ENCODE assay signal across 8 cellular contexts in genomic region chr3:185824467-185825378, GRCh38. TPM values are rescaled to one million over a fixed set of nuclear protein-coding genes. Genes with fewer than 3 reads are reported as not detected.
A peak's percentile ranks its signal among the peaks of the same experiment; 100 is the strongest.
DNase-seq lines count a peak whose midpoint lies in the region; ATAC-seq and TF ChIP-seq lines count a peak whose summit lies in the region.

Gene IGF2BP2, minus strand, starts transcription at chr3:185825042. Its CDS starts 82 bp downstream, at chr3:185824960.

- no peaks in the 10 kb centered on the region for H3K27me3 ChIP-seq in Caco-2 (replicated peaks; ENCODE audit: control insufficient read depth, insufficient read depth, low read length)
- H3K27me3 ChIP-seq in kidney epithelial cell (ENCODE audit: control insufficient read depth, insufficient read depth, low read length) = no peaks in the 10 kb centered on the region

- no TSS peak for BruUV-seq in Caco-2 (replicated peaks; lab: Mats Ljungman, UMichigan)

- peak within 1 kb of the TSS; percentile 98 for H3K27ac Mint-ChIP-seq in Caco-2 (ENCODE audit: unreplicated experiment)

- H3K4me1 Mint-ChIP-seq in Caco-2 (ENCODE audit: low read depth, unreplicated experiment) = peaks cover 19% of the 10 kb centered on the region

- H3K36me3 Mint-ChIP-seq in Caco-2 (ENCODE audit: insufficient read depth, unreplicated experiment) = peaks cover 51% of the 10 kb centered on the region

- ATAC-seq in GM21390 (IDR thresholded peaks at IDR 0.05; ENCODE audit: unreplicated experiment) (peak; percentile 75), GM19463 (IDR thresholded peaks at IDR 0.05; ENCODE audit: unreplicated experiment) (no peak)

- DNase-seq in Caco-2 (peak; percentile 88 to 91), LHCN-M2 (ENCODE audit: low read depth) (peak; percentile 82), UCSD-AML1 (lab: John Stamatoyannopoulos, UW; ENCODE audit: unreplicated experiment) (peak; percentile 82), choroid plexus epithelial cell (ENCODE audit: low read depth) (peak; percentile 88), kidney epithelial cell (ENCODE audit: low read depth) (no peak)
- peak; percentile 50 to 63 for DNase-seq in stimulated activated CD4-positive, alpha-beta T cell treated with anti-CD3 and anti-CD28 coated beads, Interleukin-2, amount 100 ng/mL, for 24 hours

- intact Hi-C loops in Caco-2 (cut with micrococcal nuclease; ENCODE audit: unreplicated experiment) = loop anchor here (5.0 to 10.0 kb wide), 3 partner anchors 37 to 162 kb away; partner anchors contain the start of gene TRA2B

- POLR2A ChIA-PET in Caco-2 (lab: Charles Lee) = interaction anchor here (0.5 to 0.7 kb wide), 2 partner anchors 12 to 68 kb away, joined by 3 to 4 read pairs; no protein-coding TSS in a partner anchor

- H3K4me3 Mint-ChIP-seq in Caco-2 (ENCODE audit: unreplicated experiment) = peak within 1 kb of the TSS; percentile 85

- H3K9me3 Mint-ChIP-seq in Caco-2 (ENCODE audit: unreplicated experiment) = peaks cover 3% of the 10 kb centered on the region

- H3K4me3 ChIP-seq in Caco-2 (ENCODE audit: low read depth, low read length) (peak within 1 kb of the TSS; percentile 94), choroid plexus epithelial cell (ENCODE audit: low read depth, low read length) (peak within 1 kb of the TSS; percentile 89), kidney epithelial cell (ENCODE audit: low read depth, low read length) (peak within 1 kb of the TSS; percentile 95)

- no peaks in the 10 kb centered on the region for H3K27me3 Mint-ChIP-seq in Caco-2 (ENCODE audit: insufficient read depth, unreplicated experiment)

- H3K36me3 ChIP-seq in Caco-2 (ENCODE audit: control insufficient read depth, insufficient read depth, low read length) (no peaks in the 10 kb centered on the region; the same call in 1 of the 2 replicates), kidney epithelial cell (ENCODE audit: control insufficient read depth, insufficient read depth, low read length) (no peaks in the 10 kb centered on the region)

- H3K4me1 ChIP-seq in Caco-2 = peaks cover 23% of the 10 kb centered on the region

- no peaks in the 10 kb centered on the region for H3K9me3 ChIP-seq in Caco-2

- CTCF ChIA-PET in Caco-2 (lab: Charles Lee) = no interaction called here

- peak in 1 of 2 experiments; percentile 8 for TF ChIP-seq CTCF in Caco-2 (IDR thresholded peaks at IDR 0.05; ENCODE audit: insufficient read depth in 1 of 2, low read depth in 1 of 2, low read length in 1 of 2, severe bottlenecking in 1 of 2, unreplicated experiment in 1 of 2)
- TF ChIP-seq CTCF in choroid plexus epithelial cell (conservative IDR thresholded peaks at IDR 0.05; ENCODE audit: low read depth, low read length) = no peak
- TF ChIP-seq CTCF in kidney epithelial cell (IDR thresholded peaks at IDR 0.05; ENCODE audit: insufficient read depth, low read length, poor library complexity, severe bottlenecking) = no peak

RNA-seq across cellular contexts. Expression of gene IGF2BP2, which starts in this region (rescaled TPM):
- total RNA-seq in Caco-2 (2022) (75.9 and 80.8 TPM in 2 replicates), LHCN-M2 (2014; rRNA removed) (58.9 and 104 TPM in 2 replicates), kidney epithelial cell (68.6 and 77.0 TPM in 2 replicates)
- 33.6 TPM for polyA plus RNA-seq in LHCN-M2 (2012)
